Comparison of ENCODE assay signal across 7 cellular contexts in the genomic region with DNA sequence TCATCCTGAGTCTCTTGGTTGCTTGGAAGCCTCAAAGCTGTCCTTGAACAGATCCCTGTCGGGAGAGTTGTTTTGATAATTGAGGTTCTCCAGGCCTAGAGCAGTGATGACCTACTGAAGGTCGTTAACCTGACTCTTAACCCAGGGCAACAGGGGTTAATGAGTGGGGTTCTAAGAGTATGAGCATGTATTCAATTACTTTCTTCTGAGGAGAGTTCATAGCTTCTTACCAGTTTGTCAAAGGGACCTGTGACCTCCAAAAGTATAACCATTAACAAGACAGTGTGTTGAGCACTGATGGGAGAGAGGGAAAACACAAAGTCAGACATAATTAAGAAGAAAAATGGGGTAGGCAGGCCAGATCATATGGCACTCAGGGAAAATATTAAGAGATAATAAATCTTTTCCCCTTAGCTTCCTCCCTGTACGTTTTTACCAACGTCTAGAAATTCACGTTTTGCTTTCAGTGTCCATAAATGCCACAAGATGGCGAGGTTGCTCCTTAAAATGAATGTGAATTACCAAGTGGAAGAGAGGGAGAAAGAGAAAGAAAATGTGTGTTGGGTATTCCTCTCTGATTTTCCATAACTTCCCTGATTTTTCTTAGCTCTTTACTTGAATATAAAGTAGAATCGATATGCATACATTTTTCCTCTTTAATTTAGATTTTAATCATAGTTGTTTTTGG.
DNase-seq lines count a peak whose midpoint lies in the region; ATAC-seq and TF ChIP-seq lines count a peak whose summit lies in the region.

No MANE protein-coding gene starts in this region.

- H3K27me3 ChIP-seq in HAP-1 (ENCODE audit: low read depth) = no peaks in the 10 kb centered on the region
- no peaks in the 10 kb centered on the region for H3K27me3 ChIP-seq in right lobe of liver

- H3K36me3 Mint-ChIP-seq in brain (no peaks in the 10 kb centered on the region), immature natural killer cell (no peaks in the 10 kb centered on the region), T-helper 17 cell (ENCODE audit: low read depth) (no peaks in the 10 kb centered on the region)

- intact Hi-C loops in right lobe of liver (cut with DNase I) = no loop called here

- H3K4me1 Mint-ChIP-seq in brain (no peaks in the 10 kb centered on the region), immature natural killer cell (peaks cover 0 to 5% of the 10 kb centered on the region in 2 donors), T-helper 17 cell (peaks cover 2% of the 10 kb centered on the region)

- H3K27ac Mint-ChIP-seq in brain (no peak overlapping the region), immature natural killer cell (no peak overlapping the region), T-helper 17 cell (no peak overlapping the region)

- 8% methylated on average over 7 of the region's 7 CpGs for WGBS in right lobe of liver (ENCODE audit: insufficient coverage, low coverage, low lambda C conversion rate, missing lambda C conversion rate)

- no peak overlapping the region for H3K4me3 ChIP-seq in HAP-1
- no peak overlapping the region for H3K4me3 ChIP-seq in right lobe of liver

- in situ Hi-C loops in HAP-1 (cut with MboI; ENCODE audit: low sequenced_read_pairs) = loop anchor here (25.0 kb wide), 1 partner anchor 1480 kb away; a partner anchor contains a TSS

- ATAC-seq in right lobe of liver (peak; percentile 82 to 85 (median 82)), T-helper 17 cell (no peak)

- H3K4me1 ChIP-seq in HAP-1 (peaks cover 5% of the 10 kb centered on the region; the same call in 1 of the 2 replicates), right lobe of liver (peaks cover 0 to 14% (median 0%) of the 10 kb centered on the region in 4 donors)

- no peak overlapping the region for H3K27ac ChIP-seq in right lobe of liver

- TF ChIP-seq CTCF in brain (conservative IDR thresholded peaks at IDR 0.05) (peak; percentile 66 to 78), right lobe of liver (IDR thresholded peaks at IDR 0.05) (peak; percentile 65 to 67 (median 66))

- no peak for TF ChIP-seq POLR2A in right lobe of liver (IDR thresholded peaks at IDR 0.05)

- no peaks in the 10 kb centered on the region for H3K9me3 Mint-ChIP-seq in brain
- H3K9me3 Mint-ChIP-seq in immature natural killer cell = no peaks in the 10 kb centered on the region

- H3K27me3 Mint-ChIP-seq in brain (no peaks in the 10 kb centered on the region), immature natural killer cell (ENCODE audit: low read depth in 3 of 3) (peaks cover 0 to 2% (median 2%) of the 10 kb centered on the region in 3 donors), T-helper 17 cell (peaks cover 5% of the 10 kb centered on the region)

- H3K36me3 ChIP-seq in HAP-1 (replicated peaks) = no peaks in the 10 kb centered on the region
- no peaks in the 10 kb centered on the region for H3K36me3 ChIP-seq in right lobe of liver

- no peak overlapping the region for H3K4me3 Mint-ChIP-seq in brain
- no peak overlapping the region for H3K4me3 Mint-ChIP-seq in immature natural killer cell
- H3K4me3 Mint-ChIP-seq in T-helper 17 cell = no peak overlapping the region

- peak; percentile 81 for DNase-seq in ELR (ENCODE audit: low read depth)
- peak; percentile 24 to 60 for DNase-seq in HAP-1 (ENCODE audit: low spot score in 2 of 2)
- DNase-seq in NCI-H2196 treated with DMSO at 0.1 percent for 48 hours (lab: John Stamatoyannopoulos, UW; ENCODE audit: unreplicated experiment) = peak; percentile 10
- no peak for DNase-seq in right lobe of liver
- no peak for DNase-seq in immature natural killer cell
- no peak for DNase-seq in T-helper 17 cell

- no peaks in the 10 kb centered on the region for H3K9me3 ChIP-seq in HAP-1
- H3K9me3 ChIP-seq in right lobe of liver = no peaks in the 10 kb centered on the region
- H3K9me3 ChIP-seq in T-helper 17 cell (ENCODE audit: control insufficient read depth, low read length, poor library complexity, severe bottlenecking) = no peaks in the 10 kb centered on the region

Comparison
In these comparisons a context has a peak if more than half of its experiments do, and no peak if none do; other contexts are left out.
1. DNase-seq: peak in ELR (single experiment), HAP-1 (2 of 2) and NCI-H2196 treated with DMSO at 0.1 percent for 48 hours (single experiment); none in right lobe of liver (0 of 3), immature natural killer cell (0 of 3) and T-helper 17 cell (0 of 3).